Comparison of ENCODE assay signal across 8 cellular contexts in the genomic region with DNA sequence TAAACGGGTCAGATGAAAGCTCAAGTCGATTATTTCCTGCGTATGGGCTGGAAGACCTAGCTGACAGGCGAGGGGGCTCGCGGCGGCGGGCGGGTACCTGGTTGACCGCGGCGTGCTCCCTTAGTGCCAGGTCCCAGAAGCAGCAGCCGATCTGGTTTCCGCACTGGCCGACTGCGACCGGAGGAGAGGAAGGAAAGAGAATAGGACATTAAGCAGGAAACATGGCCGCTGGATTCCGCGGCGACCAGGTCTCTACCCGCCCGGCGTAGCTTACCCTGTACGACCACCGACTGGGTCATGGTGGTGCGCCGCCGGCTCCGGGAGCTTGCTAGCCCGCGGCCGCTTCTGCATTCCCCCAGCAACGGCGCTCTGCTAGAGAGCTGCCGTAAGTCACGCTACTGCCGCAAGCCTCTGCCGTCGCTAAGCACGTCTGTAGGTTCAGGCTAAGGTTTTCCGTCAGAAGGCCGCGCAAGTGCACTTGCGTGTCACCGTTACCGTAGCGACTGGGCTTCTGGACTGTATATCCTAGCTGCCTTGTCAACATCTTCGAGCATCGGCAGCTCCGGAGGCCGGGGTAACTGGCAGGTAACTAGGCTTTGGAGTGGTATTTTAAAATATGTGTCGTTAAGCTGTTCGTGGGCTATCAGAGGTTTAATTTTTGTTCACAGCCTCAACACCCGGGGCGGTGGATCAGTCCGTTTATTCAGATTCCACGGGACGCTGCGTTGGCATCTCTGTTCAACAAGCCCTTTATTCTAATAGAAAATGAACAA. TPM values are rescaled to one million over a fixed set of nuclear protein-coding genes. Genes with fewer than 3 reads are reported as not detected.
A peak's percentile ranks its signal among the peaks of the same experiment; 100 is the strongest.
DNase-seq lines count a peak whose midpoint lies in the region; ATAC-seq and FAIRE-seq lines count a peak whose summit lies in the region.

A gene with protein sequence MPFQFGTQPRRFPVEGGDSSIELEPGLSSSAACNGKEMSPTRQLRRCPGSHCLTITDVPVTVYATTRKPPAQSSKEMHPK (plus strand): TSS at position 456 of the 773 bp plus-strand sequence. CDS start 11,693 bp downstream, outside the sequence.
A gene with protein sequence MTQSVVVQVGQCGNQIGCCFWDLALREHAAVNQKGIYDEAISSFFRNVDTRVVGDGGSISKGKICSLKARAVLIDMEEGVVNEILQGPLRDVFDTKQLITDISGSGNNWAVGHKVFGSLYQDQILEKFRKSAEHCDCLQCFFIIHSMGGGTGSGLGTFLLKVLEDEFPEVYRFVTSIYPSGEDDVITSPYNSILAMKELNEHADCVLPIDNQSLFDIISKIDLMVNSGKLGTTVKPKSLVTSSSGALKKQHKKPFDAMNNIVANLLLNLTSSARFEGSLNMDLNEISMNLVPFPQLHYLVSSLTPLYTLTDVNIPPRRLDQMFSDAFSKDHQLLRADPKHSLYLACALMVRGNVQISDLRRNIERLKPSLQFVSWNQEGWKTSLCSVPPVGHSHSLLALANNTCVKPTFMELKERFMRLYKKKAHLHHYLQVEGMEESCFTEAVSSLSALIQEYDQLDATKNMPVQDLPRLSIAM (minus strand): TSS at position 347 of the 773 bp plus-strand sequence. CDS start 48 bp downstream, at position 299.

- H3K9me3 ChIP-seq in BLaER1 = no peaks in the 10 kb centered on the region

- peaks cover 9% of the 10 kb centered on the region for H3K36me3 ChIP-seq in BLaER1

- H3K4me2 ChIP-seq in BLaER1 = peak within 1 kb of the TSS; percentile 78

- H3K9ac ChIP-seq in BLaER1 = peak within 1 kb of the TSS; percentile 87

- ATAC-seq in HG03442 (IDR thresholded peaks at IDR 0.05; ENCODE audit: unreplicated experiment) = peak; percentile 98
- ATAC-seq in left lobe of liver = peak; percentile 94

- peak; percentile 98 for FAIRE-seq in GM19239 (lab: Jason Lieb, UNC)

- DNase-seq in GM19239 (ENCODE audit: insufficient read length, low spot score) (peak; percentile 62), NCI-H524 (lab: John Stamatoyannopoulos, UW) (peak; percentile 92 to 97), dermis blood vessel endothelial cell (peak; percentile 99), left lobe of liver (ENCODE audit: low spot score) (peak; percentile 95)
- DNase-seq in activated CD4-positive, alpha-beta T cell treated with anti-CD3 and anti-CD28 coated beads for 48 hours = peak; percentile 92
- DNase-seq in stimulated activated CD4-positive, alpha-beta T cell treated with anti-CD3 and anti-CD28 coated beads, Interleukin-2, amount 100 ng/mL, for 4 hours (ENCODE audit: low read depth) = peak; percentile 87

- H4K20me1 ChIP-seq in BLaER1 = no peaks in the 10 kb centered on the region

- H3K4me3 ChIP-seq in BLaER1 = peak within 1 kb of the TSS; percentile 87

- peaks cover 16% of the 10 kb centered on the region for H3K4me1 ChIP-seq in BLaER1

- H3K27ac ChIP-seq in BLaER1 = peak within 1 kb of the TSS; percentile 80

- no peaks in the 10 kb centered on the region for H3K27me3 ChIP-seq in BLaER1

RNA-seq across cellular contexts. Expression of the first gene that starts in this region (rescaled TPM):
- total RNA-seq in dermis blood vessel endothelial cell (10.4 and 10.5 TPM in 2 replicates), left lobe of liver (13.6 TPM)

RNA-seq across cellular contexts. Expression of the second gene that starts in this region (rescaled TPM):
- 18.4 and 18.9 TPM in 2 replicates for total RNA-seq in dermis blood vessel endothelial cell
- 31.9 TPM for total RNA-seq in left lobe of liver

Comparison
In these comparisons a context has a peak if more than half of its experiments do, and no peak if none do; other contexts are left out.
1. Peak in every context shown above with its lines: DNase-seq, ATAC-seq, H3K4me3 ChIP-seq and H3K27ac ChIP-seq.